ENCODE assay signal across 8 cellular contexts in genomic region chr9:88388203-88388885, GRCh38. TPM values are rescaled to one million over a fixed set of nuclear protein-coding genes. Genes with fewer than 3 reads are reported as not detected.
DNase-seq lines count a peak whose midpoint lies in the region; ATAC-seq and TF ChIP-seq lines count a peak whose summit lies in the region.

Gene SPIN1, plus strand, starts transcription at chr9:88388444. Its CDS starts 38,096 bp downstream, at chr9:88426540.

- DNase-seq in GF-D8 (lab: John Stamatoyannopoulos, UW) (peak; percentile 23), SK-N-SH (peak; percentile 98), glomerular endothelial cell (ENCODE audit: extremely low read depth, low read depth, low spot score) (no peak), osteoblast (ENCODE audit: insufficient read length, low spot score, missing footprints) (peak; percentile 99), testis (peak; percentile 76)
- DNase-seq in activated naive CD4-positive, alpha-beta T cell treated with anti-CD3 and anti-CD28 coated beads, Interleukin-2, amount 10 ng/mL, durations not matched to agents 7 days and 5 days: peak; percentile 83

- H3K79me2 ChIP-seq in SK-N-SH (ENCODE audit: insufficient read depth): peaks cover 49% of the 10 kb centered on the region
- H3K79me2 ChIP-seq in osteoblast (ENCODE audit: insufficient read depth, low read length): peaks cover 50% of the 10 kb centered on the region

- ATAC-seq in GM21786 (IDR thresholded peaks at IDR 0.05; ENCODE audit: unreplicated experiment): peak; percentile 74

- TF ChIP-seq EP300 in SK-N-SH (IDR thresholded peaks at IDR 0.05; ENCODE audit: borderline replicate concordance in 1 of 2, low read depth in 1 of 2, low read length in 1 of 2): 0 out of 4 replicates have a peak, but pooled peaks of 1 of the 2 experiments have one; percentile 1

- H3K9me2 ChIP-seq in SK-N-SH: no peaks in the 10 kb centered on the region

- peak; percentile 31; the same call in 1 of the 2 replicates for TF ChIP-seq RAD21 in SK-N-SH (IDR thresholded peaks at IDR 0.05; ENCODE audit: low read length)

- H3K4me3 ChIP-seq in SK-N-SH (ENCODE audit: low read depth in 2 of 2, low read length in 1 of 2) (peak within 1 kb of the TSS; percentile 85 to 88), osteoblast (ENCODE audit: insufficient read depth, low read length) (peak within 1 kb of the TSS; percentile 95), testis (peak within 1 kb of the TSS; percentile 88 to 94)

- peak within 1 kb of the TSS; percentile 88 for H3K4me2 ChIP-seq in SK-N-SH
- H3K4me2 ChIP-seq in osteoblast (ENCODE audit: insufficient read depth, low read length): peak within 1 kb of the TSS; percentile 92

- no CpG with 5 or more reads among the region's 106 CpGs for WGBS in SK-N-SH (ENCODE audit: low lambda C conversion rate)
- WGBS in testis, 2 donors: 0% methylated on average over 16 to 64 of the region's 106 CpGs

- H3K36me3 Mint-ChIP-seq in activated naive CD4-positive, alpha-beta T cell treated with anti-CD3 and anti-CD28 coated beads, Interleukin-2, amount 10 ng/mL, durations not matched to agents 7 days and 5 days: peaks cover 10% of the 10 kb centered on the region

- H3K9me3 ChIP-seq in KOPT-K1 (ENCODE audit: insufficient read depth, low read length, poor library complexity, severe bottlenecking) (no peaks in the 10 kb centered on the region), SK-N-SH (no peaks in the 10 kb centered on the region), osteoblast (ENCODE audit: low read depth, low read length) (no peaks in the 10 kb centered on the region), testis (no peaks in the 10 kb centered on the region)

- intact Hi-C loops in testis (cut with DNase I; ENCODE audit: low total_unique reads): no loop called here

- H3K4me3 Mint-ChIP-seq in activated naive CD4-positive, alpha-beta T cell treated with anti-CD3 and anti-CD28 coated beads, Interleukin-2, amount 10 ng/mL, durations not matched to agents 7 days and 5 days: peak within 1 kb of the TSS; percentile 91

- no peaks in the 10 kb centered on the region for H3K9me3 Mint-ChIP-seq in activated naive CD4-positive, alpha-beta T cell treated with anti-CD3 and anti-CD28 coated beads, Interleukin-2, amount 10 ng/mL, durations not matched to agents 7 days and 5 days

- CTCF ChIA-PET in SK-N-SH (lab: Yijun Ruan, JAX): no interaction called here
- CTCF ChIA-PET in activated naive CD4-positive, alpha-beta T cell treated with anti-CD3 and anti-CD28 coated beads, Interleukin-2, amount 10 ng/mL, durations not matched to agents 7 days and 5 days (lab: Charles Lee): interaction anchor here (1.2 kb wide), 1 partner anchor 145 kb away, joined by 3 read pairs; no protein-coding TSS in a partner anchor

- H2AFZ ChIP-seq in SK-N-SH (ENCODE audit: low read depth) (peak within 1 kb of the TSS; percentile 99), osteoblast (ENCODE audit: low read length) (peak within 1 kb of the TSS; percentile 99)

- peaks cover 24% of the 10 kb centered on the region for H3K4me1 Mint-ChIP-seq in activated naive CD4-positive, alpha-beta T cell treated with anti-CD3 and anti-CD28 coated beads, Interleukin-2, amount 10 ng/mL, durations not matched to agents 7 days and 5 days

- peak within 1 kb of the TSS; percentile 74 for H3K27ac ChIP-seq in KOPT-K1 (ENCODE audit: low read depth, low read length, poor library complexity, severe bottlenecking)
- peak within 1 kb of the TSS; percentile 71 to 96 for H3K27ac ChIP-seq in SK-N-SH (ENCODE audit: low read depth in 2 of 2, low read length in 1 of 2)
- H3K27ac ChIP-seq in osteoblast (ENCODE audit: low read depth, low read length): peak within 1 kb of the TSS; percentile 80
- peak within 1 kb of the TSS; percentile 92 to 96 for H3K27ac ChIP-seq in testis

- peak within 1 kb of the TSS; percentile 86 for H3K9ac ChIP-seq in SK-N-SH

- no peaks in the 10 kb centered on the region for H3K27me3 ChIP-seq in SK-N-SH (ENCODE audit: insufficient read depth)
- H3K27me3 ChIP-seq in osteoblast (ENCODE audit: insufficient read depth, low read length): no peaks in the 10 kb centered on the region
- no peaks in the 10 kb centered on the region for H3K27me3 ChIP-seq in testis

- H3K36me3 ChIP-seq in KOPT-K1 (ENCODE audit: insufficient read depth, low read length) (peaks cover 8% of the 10 kb centered on the region; the same call in 1 of the 2 replicates), SK-N-SH (replicated peaks in 1 of 2; ENCODE audit: control insufficient read depth in 1 of 2, insufficient read depth in 2 of 2, low read length in 1 of 2) (peaks cover 7 to 13% of the 10 kb centered on the region in 2 experiments), osteoblast (ENCODE audit: insufficient read depth, low read length) (peaks cover 10% of the 10 kb centered on the region), testis (ENCODE audit: low read depth, missing control alignments) (no peaks in the 10 kb centered on the region)

- POLR2A ChIA-PET in SK-N-SH (lab: Yijun Ruan, JAX): no interaction called here

- TF ChIP-seq POLR2A in testis (IDR thresholded peaks at IDR 0.05): no peak

- no peaks in the 10 kb centered on the region for H3F3A ChIP-seq in SK-N-SH (replicated peaks; ENCODE audit: insufficient read depth)

- H4K20me1 ChIP-seq in SK-N-SH (ENCODE audit: insufficient read depth): peaks cover 35% of the 10 kb centered on the region
- H4K20me1 ChIP-seq in osteoblast (ENCODE audit: insufficient read depth, low read length): peaks cover 5% of the 10 kb centered on the region

- TF ChIP-seq CTCF in SK-N-SH (IDR thresholded peaks at IDR 0.05) (no peak; the same call in 1 of the 2 replicates), osteoblast (IDR thresholded peaks at IDR 0.05; ENCODE audit: extremely low read depth, low read depth, low read length) (peak; percentile 18), testis (IDR thresholded peaks at IDR 0.05) (peak; percentile 35 to 91 (median 55))

- peaks cover 9 to 23% of the 10 kb centered on the region in 2 experiments; a peak in 3 of 4 replicates for H3K4me1 ChIP-seq in SK-N-SH (ENCODE audit: control insufficient read depth in 1 of 2, insufficient read depth in 2 of 2, low read depth in 1 of 2, low read length in 1 of 2)
- peaks cover 31% of the 10 kb centered on the region for H3K4me1 ChIP-seq in osteoblast (ENCODE audit: insufficient read depth, low read length)
- peaks cover 24% of the 10 kb centered on the region for H3K4me1 ChIP-seq in testis

- peaks cover 4% of the 10 kb centered on the region for H3K27me3 Mint-ChIP-seq in activated naive CD4-positive, alpha-beta T cell treated with anti-CD3 and anti-CD28 coated beads, Interleukin-2, amount 10 ng/mL, durations not matched to agents 7 days and 5 days

- peak within 1 kb of the TSS; percentile 91 for H3K27ac Mint-ChIP-seq in activated naive CD4-positive, alpha-beta T cell treated with anti-CD3 and anti-CD28 coated beads, Interleukin-2, amount 10 ng/mL, durations not matched to agents 7 days and 5 days

TF ChIP-seq in SK-N-SH, 30 proteins besides CTCF, POLR2A, EP300 and RAD21:
- TF ChIP-seq POLR2AphosphoS5 (IDR thresholded peaks at IDR 0.05; ENCODE audit: low read depth, low read length) (peak; percentile 62; the same call in 1 of the 2 replicates), CHD2 (IDR thresholded peaks at IDR 0.05; ENCODE audit: low read length, partially characterized antibody) (peak; percentile 34), NRF1 (IDR thresholded peaks at IDR 0.05; ENCODE audit: low read depth, low read length) (peak; percentile 77), FOXM1 (IDR thresholded peaks at IDR 0.05; ENCODE audit: low read depth) (no peak), RXRA (IDR thresholded peaks at IDR 0.05; ENCODE audit: borderline replicate concordance, low read depth) (no peak), SMC3 (IDR thresholded peaks at IDR 0.05; ENCODE audit: low read depth, low read length) (peak; percentile 40), TAF1 (IDR thresholded peaks at IDR 0.05; ENCODE audit: borderline replicate concordance, low read depth, low read length) (no peak), ZBTB33 (IDR thresholded peaks at IDR 0.05; ENCODE audit: borderline replicate concordance, low read depth) (no peak), RCOR1 (IDR thresholded peaks at IDR 0.05; ENCODE audit: low read length) (no peak), YY1 (IDR thresholded peaks at IDR 0.05; ENCODE audit: low read depth) (peak; percentile 58; the same call in 1 of the 2 replicates)

RNA-seq across cellular contexts. Expression of gene SPIN1, which starts in this region (rescaled TPM):
- polyA plus RNA-seq in SK-N-SH (2012; rRNA removed) (35.8 and 47.2 TPM in 2 replicates), testis (ENCODE audit: insufficient read depth, low read depth, low replicate concordance) (93.7 TPM)
- polyA plus RNA-seq in SK-N-SH (2012; cell fraction: cytosol; rRNA removed): 52.9 and 54.4 TPM in 2 replicates
- polyA plus RNA-seq in SK-N-SH (2012; cell fraction: nucleus; rRNA removed): 45.4 and 95.6 TPM in 2 replicates
- total RNA-seq in glomerular endothelial cell (45.4 and 48.3 TPM in 2 replicates), osteoblast (159 and 162 TPM in 2 replicates), testis (100 to 1,000 TPM; 119 to 139 TPM)
